ENCODE assay signal across 14 cellular contexts in genomic region chr10:132787253-132788179, GRCh38. TPM values are rescaled to one million over a fixed set of nuclear protein-coding genes. Genes with fewer than 3 reads are reported as not detected.
DNase-seq lines count a peak whose midpoint lies in the region; ATAC-seq and TF ChIP-seq lines count a peak whose summit lies in the region.
"Had no signal": no experiment of that assay in that cellular context is flagged by ENCODE, and none has a peak within 500 bp of the region (broad histone marks: within the 10 kb centered on the region; RNA-seq: fewer than 3 reads in every experiment).

No MANE protein-coding gene starts in this region.

- H3K4me3 ChIP-seq in uterus = no peak overlapping the region

- H3K9me3 Mint-ChIP-seq in activated naive CD8-positive, alpha-beta T cell treated with anti-CD3 and anti-CD28 coated beads, Interleukin-2, amount 50 U/mL, for 24 hours = no peaks in the 10 kb centered on the region
- H3K9me3 Mint-ChIP-seq in activated naive CD8-positive, alpha-beta T cell treated with anti-CD3 and anti-CD28 coated beads for 36 hours = no peaks in the 10 kb centered on the region
- H3K9me3 Mint-ChIP-seq in WTC11 = no peaks in the 10 kb centered on the region
- H3K9me3 Mint-ChIP-seq: activated naive CD4-positive, alpha-beta T cell treated with anti-CD3 and anti-CD28 coated beads, Interleukin-2, amount 10 ng/mL, durations not matched to agents 7 days and 5 days; dendritic cell treated with granulocyte-macrophage colony-stimulating factor and Interleukin-4, amounts not matched to agents 40 ng/mL and 50 ng/mL, for 4 days; T-cell had no signal

- H3K27me3 Mint-ChIP-seq in activated naive CD8-positive, alpha-beta T cell treated with anti-CD3 and anti-CD28 coated beads, Interleukin-2, amount 50 U/mL, for 24 hours = peaks cover 26% of the 10 kb centered on the region
- H3K27me3 Mint-ChIP-seq in activated naive CD8-positive, alpha-beta T cell treated with anti-CD3 and anti-CD28 coated beads for 36 hours = peaks cover 43% of the 10 kb centered on the region
- peaks cover 73% of the 10 kb centered on the region for H3K27me3 Mint-ChIP-seq in WTC11 (ENCODE audit: low read depth)

- H3K4me3 Mint-ChIP-seq in activated naive CD8-positive, alpha-beta T cell treated with anti-CD3 and anti-CD28 coated beads, Interleukin-2, amount 50 U/mL, for 24 hours = no peak overlapping the region
- no peak overlapping the region for H3K4me3 Mint-ChIP-seq in activated naive CD8-positive, alpha-beta T cell treated with anti-CD3 and anti-CD28 coated beads for 36 hours
- H3K4me3 Mint-ChIP-seq in WTC11 = peak overlapping the region; percentile 35
- H3K4me3 Mint-ChIP-seq: activated naive CD4-positive, alpha-beta T cell treated with anti-CD3 and anti-CD28 coated beads, Interleukin-2, amount 10 ng/mL, durations not matched to agents 7 days and 5 days; dendritic cell treated with granulocyte-macrophage colony-stimulating factor and Interleukin-4, amounts not matched to agents 40 ng/mL and 50 ng/mL, for 4 days; T-cell had no signal

- H3K27ac ChIP-seq in layer of hippocampus (ENCODE audit: low read depth, low read length) (peak overlapping the region; percentile 46), temporal lobe (ENCODE audit: low read depth, low read length) (peak overlapping the region; percentile 76), uterus (no peak overlapping the region)
- H3K27ac ChIP-seq: gastrocnemius medialis, upper lobe of left lung had no signal

- no peak for ATAC-seq in activated naive CD8-positive, alpha-beta T cell treated with anti-CD3 and anti-CD28 coated beads, Interleukin-2, amount 50 U/mL, for 24 hours
- peak; percentile 47 for ATAC-seq in WTC11
- ATAC-seq: gastrocnemius medialis, T-cell had no signal

- H3K36me3 Mint-ChIP-seq in activated naive CD8-positive, alpha-beta T cell treated with anti-CD3 and anti-CD28 coated beads, Interleukin-2, amount 50 U/mL, for 24 hours (ENCODE audit: low read depth) = peaks cover 10% of the 10 kb centered on the region
- H3K36me3 Mint-ChIP-seq in activated naive CD8-positive, alpha-beta T cell treated with anti-CD3 and anti-CD28 coated beads for 36 hours = peaks cover 8% of the 10 kb centered on the region
- H3K36me3 Mint-ChIP-seq in WTC11 = no peaks in the 10 kb centered on the region

- H3K27ac Mint-ChIP-seq in activated naive CD8-positive, alpha-beta T cell treated with anti-CD3 and anti-CD28 coated beads, Interleukin-2, amount 50 U/mL, for 24 hours = no peak overlapping the region
- no peak overlapping the region for H3K27ac Mint-ChIP-seq in activated naive CD8-positive, alpha-beta T cell treated with anti-CD3 and anti-CD28 coated beads for 36 hours
- H3K27ac Mint-ChIP-seq in WTC11 = no peak overlapping the region
- H3K27ac Mint-ChIP-seq: activated naive CD4-positive, alpha-beta T cell treated with anti-CD3 and anti-CD28 coated beads, Interleukin-2, amount 10 ng/mL, durations not matched to agents 7 days and 5 days; dendritic cell treated with granulocyte-macrophage colony-stimulating factor and Interleukin-4, amounts not matched to agents 40 ng/mL and 50 ng/mL, for 4 days; T-cell had no signal

- intact Hi-C loops in uterus (cut with DNase I; ENCODE audit: low total_unique reads) = no loop called here

- DNase-seq in activated naive CD8-positive, alpha-beta T cell treated with anti-CD3 and anti-CD28 coated beads, Interleukin-2, amount 50 U/mL, for 24 hours = peak; percentile 23
- DNase-seq in activated naive CD8-positive, alpha-beta T cell treated with anti-CD3 and anti-CD28 coated beads for 36 hours = no peak
- peak; percentile 73 for DNase-seq in WTC11 (ENCODE audit: low spot score)
- no peak for DNase-seq in uterus
- DNase-seq in GM13977 (ENCODE audit: low spot score) = no peak
- no peak for DNase-seq in RPMI8226
- DNase-seq: activated naive CD4-positive, alpha-beta T cell treated with anti-CD3 and anti-CD28 coated beads, Interleukin-2, amount 10 ng/mL, durations not matched to agents 7 days and 5 days; gastrocnemius medialis; NCI-H1417; T-cell had no signal

- peaks cover 0 to 36% of the 10 kb centered on the region in 2 donors for H3K4me1 ChIP-seq in uterus

- POLR2A ChIA-PET in WTC11 (lab: Charles Lee) = no interaction called here

- no peaks in the 10 kb centered on the region for H3K36me3 ChIP-seq in uterus
- H3K36me3 ChIP-seq: gastrocnemius medialis had no signal

- CTCF ChIA-PET in WTC11 (lab: Charles Lee) = no interaction called here

- no peaks in the 10 kb centered on the region for H3K4me1 Mint-ChIP-seq in activated naive CD8-positive, alpha-beta T cell treated with anti-CD3 and anti-CD28 coated beads, Interleukin-2, amount 50 U/mL, for 24 hours
- H3K4me1 Mint-ChIP-seq in activated naive CD8-positive, alpha-beta T cell treated with anti-CD3 and anti-CD28 coated beads for 36 hours = no peaks in the 10 kb centered on the region
- peaks cover 12% of the 10 kb centered on the region for H3K4me1 Mint-ChIP-seq in WTC11
- H3K4me1 Mint-ChIP-seq: activated naive CD4-positive, alpha-beta T cell treated with anti-CD3 and anti-CD28 coated beads, Interleukin-2, amount 10 ng/mL, durations not matched to agents 7 days and 5 days had no signal

- in situ Hi-C loops in GM13977 (cut with MboI; ENCODE audit: low pct_unique_long_range_greater_than_20kb, low sequenced_read_pairs, unreplicated experiment) = no loop called here

- H3K9me3 ChIP-seq in uterus = peaks cover 0 to 11% of the 10 kb centered on the region in 2 donors
- H3K9me3 ChIP-seq: gastrocnemius medialis, upper lobe of left lung had no signal

- TF ChIP-seq CTCF in WTC11 (IDR thresholded peaks at IDR 0.05) (no peak), uterus (IDR thresholded peaks at IDR 0.05) (no peak), GM13977 (IDR thresholded peaks at IDR 0.05; ENCODE audit: extremely low read depth, insufficient read depth, missing control alignments) (no peak)

- TF ChIP-seq POLR2A in uterus (IDR thresholded peaks at IDR 0.05) = no peak

- H3K27me3 ChIP-seq in layer of hippocampus (ENCODE audit: control insufficient read depth, insufficient read depth, low read length) (peaks cover 12% of the 10 kb centered on the region), uterus (peaks cover 8 to 21% of the 10 kb centered on the region in 2 donors)

TF ChIP-seq in WTC11, 78 proteins besides CTCF, POLR2A, EP300 and RAD21 (continues in another document):
- TF ChIP-seq ZSCAN18 (CRISPR knock-in tag; IDR thresholded peaks at IDR 0.05) = no peak
- TF ChIP-seq ZNF671 (CRISPR knock-in tag; IDR thresholded peaks at IDR 0.05) = no peak
- TF ChIP-seq ZNF317 (CRISPR knock-in tag; IDR thresholded peaks at IDR 0.05; ENCODE audit: borderline replicate concordance, low read depth) = no peak
- no peak for TF ChIP-seq E2F1 (CRISPR knock-in tag; IDR thresholded peaks at IDR 0.05)
- no peak for TF ChIP-seq ERG (CRISPR knock-in tag; IDR thresholded peaks at IDR 0.05)
- TF ChIP-seq TEAD4 (CRISPR knock-in tag; IDR thresholded peaks at IDR 0.05) = no peak
- TF ChIP-seq, protein P1, sequence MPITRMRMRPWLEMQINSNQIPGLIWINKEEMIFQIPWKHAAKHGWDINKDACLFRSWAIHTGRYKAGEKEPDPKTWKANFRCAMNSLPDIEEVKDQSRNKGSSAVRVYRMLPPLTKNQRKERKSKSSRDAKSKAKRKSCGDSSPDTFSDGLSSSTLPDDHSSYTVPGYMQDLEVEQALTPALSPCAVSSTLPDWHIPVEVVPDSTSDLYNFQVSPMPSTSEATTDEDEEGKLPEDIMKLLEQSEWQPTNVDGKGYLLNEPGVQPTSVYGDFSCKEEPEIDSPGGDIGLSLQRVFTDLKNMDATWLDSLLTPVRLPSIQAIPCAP (CRISPR knock-in tag; IDR thresholded peaks at IDR 0.05) = no peak
- TF ChIP-seq ZBTB21 (CRISPR knock-in tag; IDR thresholded peaks at IDR 0.05; ENCODE audit: borderline replicate concordance) = no peak
- TF ChIP-seq ZNF263 (CRISPR knock-in tag; IDR thresholded peaks at IDR 0.05; ENCODE audit: low read depth) = no peak
- no peak for TF ChIP-seq IRF2 (CRISPR knock-in tag; IDR thresholded peaks at IDR 0.05; ENCODE audit: borderline replicate concordance, low read depth)
- TF ChIP-seq SMAD4 (CRISPR knock-in tag; IDR thresholded peaks at IDR 0.05) = no peak
- TF ChIP-seq RELA (CRISPR knock-in tag; IDR thresholded peaks at IDR 0.05; ENCODE audit: borderline replicate concordance) = no peak
- no peak for TF ChIP-seq SOX15 (CRISPR knock-in tag; IDR thresholded peaks at IDR 0.05)
- TF ChIP-seq JUN (CRISPR knock-in tag; IDR thresholded peaks at IDR 0.05) = no peak

RNA-seq across cellular contexts. Expression of gene NKX6-2, which starts 1.6 kb away (rescaled TPM):
- total RNA-seq in activated naive CD8-positive, alpha-beta T cell treated with anti-CD3 and anti-CD28 coated beads for 36 hours = not detected
- total RNA-seq in WTC11 (2021) (0.11 to 0.21 TPM (median 0.15 TPM) in 3 replicates), temporal lobe (not detected), uterus (under 1 TPM in 1 of 4 donors, not detected in 3; 0.14 TPM)
- total RNA-seq: T-cell, upper lobe of left lung had no signal

Comparison
In these comparisons a context has a peak if more than half of its experiments do, and no peak if none do; other contexts are left out.
1. DNase-seq: peak in activated naive CD8-positive, alpha-beta T cell treated with anti-CD3 and anti-CD28 coated beads, Interleukin-2, amount 50 U/mL, for 24 hours (single experiment) and WTC11 (single experiment); none in activated naive CD8-positive, alpha-beta T cell treated with anti-CD3 and anti-CD28 coated beads for 36 hours (single experiment), uterus (0 of 2), GM13977 (single experiment) and RPMI8226 (single experiment).
2. H3K27ac ChIP-seq: peak in layer of hippocampus (single experiment) and temporal lobe (single experiment); none in uterus (0 of 2).